ENCODE assay signal across 22 cellular contexts in the genomic region with DNA sequence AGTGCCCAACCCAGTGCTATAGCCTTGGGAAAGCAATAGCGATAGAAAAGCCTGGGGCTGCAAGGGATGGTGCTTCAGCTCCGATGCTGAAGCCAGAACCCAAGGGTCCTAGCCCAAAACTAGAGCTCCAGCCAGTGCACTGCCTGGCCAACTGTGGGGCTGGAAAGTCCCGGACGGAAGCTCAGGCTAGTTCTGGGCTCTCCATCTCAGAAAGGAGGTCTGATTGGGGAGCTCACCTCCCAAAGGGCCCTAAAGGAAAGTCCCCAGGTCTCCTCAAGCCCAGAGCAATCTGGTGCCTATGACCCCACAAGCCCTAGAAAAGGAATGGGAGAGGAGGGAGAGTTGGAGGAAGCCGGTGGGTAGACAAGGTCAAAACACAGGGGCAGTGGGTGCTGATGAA. TPM values are rescaled to one million over a fixed set of nuclear protein-coding genes. Genes with fewer than 3 reads are reported as not detected.
DNase-seq lines count a peak whose midpoint lies in the region; ATAC-seq, FAIRE-seq and TF ChIP-seq lines count a peak whose summit lies in the region.
"Had no signal": no experiment of that assay in that cellular context is flagged by ENCODE, and none has a peak within 500 bp of the region (broad histone marks: within the 10 kb centered on the region; RNA-seq: fewer than 3 reads in every experiment).

No MANE protein-coding gene starts in this region.

- no peaks in the 10 kb centered on the region for H3K36me3 ChIP-seq in SK-N-SH (replicated peaks in 1 of 2; ENCODE audit: control insufficient read depth in 1 of 2, insufficient read depth in 2 of 2, low read length in 1 of 2)
- H3K36me3 ChIP-seq in kidney (ENCODE audit: control insufficient read depth in 1 of 2, insufficient read depth in 2 of 2, low read length in 2 of 2) = no peaks in the 10 kb centered on the region
- H3K36me3 ChIP-seq: BLaER1 had no signal

- CTCF ChIA-PET in SK-N-SH (lab: Yijun Ruan, JAX) = interaction anchor here (0.7 to 21.7 kb wide), 12 partner anchors 10 to 296 kb away, joined by 3 to 1212 read pairs (median 4); a partner anchor contains a TSS

- no peak for TF ChIP-seq EP300 in SK-N-SH (IDR thresholded peaks at IDR 0.05; ENCODE audit: borderline replicate concordance in 1 of 2, low read depth in 1 of 2, low read length in 1 of 2)

- peaks cover 21% of the 10 kb centered on the region for H3F3A ChIP-seq in SK-N-SH (replicated peaks; ENCODE audit: insufficient read depth)

- intact Hi-C loops in kidney (cut with DNase I) = loop anchor here (10.0 kb wide), 1 partner anchor 52 kb away; no protein-coding TSS in a partner anchor

- TF ChIP-seq RAD21 in SK-N-SH (IDR thresholded peaks at IDR 0.05; ENCODE audit: low read length) = no peak

- peak; percentile 11 for DNase-seq in SK-N-SH
- DNase-seq in kidney = peak; percentile 22
- no peak for DNase-seq in stimulated activated CD4-positive, alpha-beta T cell treated with anti-CD3 and anti-CD28 coated beads, Interleukin-4, amount 100 ng/mL, for 24 hours
- DNase-seq in NCI-H226 = no peak
- DNase-seq in NCI-H446 (lab: John Stamatoyannopoulos, UW) = no peak
- DNase-seq: CD8-positive, alpha-beta T cell; DND-41; GOT3; KG1; NCI-H1436; NCI-H2029; NCI-H2171 treated with DMSO at 0.1 percent for 48 hours; NCI-H510A treated with DMSO at 0.1 percent for 48 hours; SHP77 had no signal

- peaks cover 30% of the 10 kb centered on the region for H3K79me2 ChIP-seq in SK-N-SH (ENCODE audit: insufficient read depth)

- TF ChIP-seq CTCF in SK-N-SH (IDR thresholded peaks at IDR 0.05) (no peak), kidney (IDR thresholded peaks at IDR 0.05; ENCODE audit: borderline replicate concordance, extremely low read depth, insufficient read depth) (no peak)

- H3K4me3 ChIP-seq in SK-N-SH (ENCODE audit: low read depth in 2 of 2, low read length in 1 of 2) = no peak overlapping the region
- H3K4me3 ChIP-seq in kidney (ENCODE audit: low read length in 2 of 2) = no peak overlapping the region
- H3K4me3 ChIP-seq: BLaER1 had no signal

- ATAC-seq in SK-N-SH treated with all-trans-retinoic acid at 6 μM for 48 hours (no peak), GM19463 (IDR thresholded peaks at IDR 0.05; ENCODE audit: unreplicated experiment) (peak; percentile 55), HG03045 (IDR thresholded peaks at IDR 0.05; ENCODE audit: unreplicated experiment) (no peak)
- ATAC-seq: CD8-positive, alpha-beta T cell; HepG2 had no signal

- no peak overlapping the region for H3K27ac ChIP-seq in SK-N-SH (ENCODE audit: low read depth in 2 of 2, low read length in 1 of 2)
- no peak overlapping the region for H3K27ac ChIP-seq in kidney (ENCODE audit: low read depth in 2 of 2, low read length in 2 of 2)
- H3K27ac ChIP-seq: 22Rv1, BLaER1 had no signal

- H4K20me1 ChIP-seq in SK-N-SH (ENCODE audit: insufficient read depth) = no peaks in the 10 kb centered on the region

- H3K9me3 ChIP-seq in SK-N-SH (no peaks in the 10 kb centered on the region), kidney (ENCODE audit: control insufficient read depth in 1 of 2, low read length in 2 of 2) (no peaks in the 10 kb centered on the region)
- H3K9me3 ChIP-seq: BLaER1 had no signal

- H3K9ac ChIP-seq in SK-N-SH (no peak overlapping the region), kidney (ENCODE audit: low read length in 2 of 2) (no peak overlapping the region)
- H3K9ac ChIP-seq: BLaER1 had no signal

- 100% methylated on average over 4 of the region's 5 CpGs for WGBS in SK-N-SH (ENCODE audit: low lambda C conversion rate)

- no peak for FAIRE-seq in kidney (lab: Jason Lieb, UNC)
- FAIRE-seq: G401.6, HepG2, RCC 7860 had no signal

- no peak overlapping the region for H3K4me2 ChIP-seq in SK-N-SH
- H3K4me2 ChIP-seq: BLaER1 had no signal

- H3K4me1 ChIP-seq in SK-N-SH (ENCODE audit: control insufficient read depth in 1 of 2, insufficient read depth in 2 of 2, low read depth in 1 of 2, low read length in 1 of 2) (peaks cover 32 to 34% of the 10 kb centered on the region in 2 experiments), kidney (ENCODE audit: control insufficient read depth in 1 of 2, insufficient read depth in 1 of 2, low read depth in 1 of 2, low read length in 2 of 2) (peaks cover 3 to 15% of the 10 kb centered on the region in 2 donors)

- H2AFZ ChIP-seq in SK-N-SH (ENCODE audit: low read depth) = no peak overlapping the region

- POLR2A ChIA-PET in SK-N-SH (lab: Yijun Ruan, JAX) = no interaction called here

- H3K27me3 ChIP-seq in SK-N-SH (ENCODE audit: insufficient read depth) = no peaks in the 10 kb centered on the region

- H3K9me2 ChIP-seq in SK-N-SH = no peaks in the 10 kb centered on the region

TF ChIP-seq in SK-N-SH, 30 proteins besides CTCF, POLR2A, EP300 and RAD21 (continues in another document):
- TF ChIP-seq RFX5 (IDR thresholded peaks at IDR 0.05; ENCODE audit: low read length) (no peak), FOXJ3 (CRISPR knock-in tag; IDR thresholded peaks at IDR 0.05) (no peak), EZH2phosphoT487 (IDR thresholded peaks at IDR 0.05; ENCODE audit: borderline replicate concordance, low read depth) (no peak), NFIC (IDR thresholded peaks at IDR 0.05; ENCODE audit: borderline replicate concordance) (no peak)
- TF ChIP-seq, protein P1, sequence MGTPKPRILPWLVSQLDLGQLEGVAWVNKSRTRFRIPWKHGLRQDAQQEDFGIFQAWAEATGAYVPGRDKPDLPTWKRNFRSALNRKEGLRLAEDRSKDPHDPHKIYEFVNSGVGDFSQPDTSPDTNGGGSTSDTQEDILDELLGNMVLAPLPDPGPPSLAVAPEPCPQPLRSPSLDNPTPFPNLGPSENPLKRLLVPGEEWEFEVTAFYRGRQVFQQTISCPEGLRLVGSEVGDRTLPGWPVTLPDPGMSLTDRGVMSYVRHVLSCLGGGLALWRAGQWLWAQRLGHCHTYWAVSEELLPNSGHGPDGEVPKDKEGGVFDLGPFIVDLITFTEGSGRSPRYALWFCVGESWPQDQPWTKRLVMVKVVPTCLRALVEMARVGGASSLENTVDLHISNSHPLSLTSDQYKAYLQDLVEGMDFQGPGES (IDR thresholded peaks at IDR 0.05; ENCODE audit: low read depth, low read length) = no peak
- TF ChIP-seq, protein P2, sequence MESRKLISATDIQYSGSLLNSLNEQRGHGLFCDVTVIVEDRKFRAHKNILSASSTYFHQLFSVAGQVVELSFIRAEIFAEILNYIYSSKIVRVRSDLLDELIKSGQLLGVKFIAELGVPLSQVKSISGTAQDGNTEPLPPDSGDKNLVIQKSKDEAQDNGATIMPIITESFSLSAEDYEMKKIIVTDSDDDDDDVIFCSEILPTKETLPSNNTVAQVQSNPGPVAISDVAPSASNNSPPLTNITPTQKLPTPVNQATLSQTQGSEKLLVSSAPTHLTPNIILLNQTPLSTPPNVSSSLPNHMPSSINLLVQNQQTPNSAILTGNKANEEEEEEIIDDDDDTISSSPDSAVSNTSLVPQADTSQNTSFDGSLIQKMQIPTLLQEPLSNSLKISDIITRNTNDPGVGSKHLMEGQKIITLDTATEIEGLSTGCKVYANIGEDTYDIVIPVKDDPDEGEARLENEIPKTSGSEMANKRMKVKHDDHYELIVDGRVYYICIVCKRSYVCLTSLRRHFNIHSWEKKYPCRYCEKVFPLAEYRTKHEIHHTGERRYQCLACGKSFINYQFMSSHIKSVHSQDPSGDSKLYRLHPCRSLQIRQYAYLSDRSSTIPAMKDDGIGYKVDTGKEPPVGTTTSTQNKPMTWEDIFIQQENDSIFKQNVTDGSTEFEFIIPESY (IDR thresholded peaks at IDR 0.05; ENCODE audit: borderline replicate concordance, low read depth) = no peak

TF ChIP-seq in SK-N-SH treated with all-trans-retinoic acid at 6 μM for 48 hours, 23 proteins besides CTCF, POLR2A, EP300 and RAD21 (continues in another document):
- TF ChIP-seq, protein P3, sequence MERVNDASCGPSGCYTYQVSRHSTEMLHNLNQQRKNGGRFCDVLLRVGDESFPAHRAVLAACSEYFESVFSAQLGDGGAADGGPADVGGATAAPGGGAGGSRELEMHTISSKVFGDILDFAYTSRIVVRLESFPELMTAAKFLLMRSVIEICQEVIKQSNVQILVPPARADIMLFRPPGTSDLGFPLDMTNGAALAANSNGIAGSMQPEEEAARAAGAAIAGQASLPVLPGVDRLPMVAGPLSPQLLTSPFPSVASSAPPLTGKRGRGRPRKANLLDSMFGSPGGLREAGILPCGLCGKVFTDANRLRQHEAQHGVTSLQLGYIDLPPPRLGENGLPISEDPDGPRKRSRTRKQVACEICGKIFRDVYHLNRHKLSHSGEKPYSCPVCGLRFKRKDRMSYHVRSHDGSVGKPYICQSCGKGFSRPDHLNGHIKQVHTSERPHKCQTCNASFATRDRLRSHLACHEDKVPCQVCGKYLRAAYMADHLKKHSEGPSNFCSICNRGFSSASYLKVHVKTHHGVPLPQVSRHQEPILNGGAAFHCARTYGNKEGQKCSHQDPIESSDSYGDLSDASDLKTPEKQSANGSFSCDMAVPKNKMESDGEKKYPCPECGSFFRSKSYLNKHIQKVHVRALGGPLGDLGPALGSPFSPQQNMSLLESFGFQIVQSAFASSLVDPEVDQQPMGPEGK (CRISPR knock-in tag; IDR thresholded peaks at IDR 0.05; ENCODE audit: borderline replicate concordance) = no peak
- TF ChIP-seq, protein P4, sequence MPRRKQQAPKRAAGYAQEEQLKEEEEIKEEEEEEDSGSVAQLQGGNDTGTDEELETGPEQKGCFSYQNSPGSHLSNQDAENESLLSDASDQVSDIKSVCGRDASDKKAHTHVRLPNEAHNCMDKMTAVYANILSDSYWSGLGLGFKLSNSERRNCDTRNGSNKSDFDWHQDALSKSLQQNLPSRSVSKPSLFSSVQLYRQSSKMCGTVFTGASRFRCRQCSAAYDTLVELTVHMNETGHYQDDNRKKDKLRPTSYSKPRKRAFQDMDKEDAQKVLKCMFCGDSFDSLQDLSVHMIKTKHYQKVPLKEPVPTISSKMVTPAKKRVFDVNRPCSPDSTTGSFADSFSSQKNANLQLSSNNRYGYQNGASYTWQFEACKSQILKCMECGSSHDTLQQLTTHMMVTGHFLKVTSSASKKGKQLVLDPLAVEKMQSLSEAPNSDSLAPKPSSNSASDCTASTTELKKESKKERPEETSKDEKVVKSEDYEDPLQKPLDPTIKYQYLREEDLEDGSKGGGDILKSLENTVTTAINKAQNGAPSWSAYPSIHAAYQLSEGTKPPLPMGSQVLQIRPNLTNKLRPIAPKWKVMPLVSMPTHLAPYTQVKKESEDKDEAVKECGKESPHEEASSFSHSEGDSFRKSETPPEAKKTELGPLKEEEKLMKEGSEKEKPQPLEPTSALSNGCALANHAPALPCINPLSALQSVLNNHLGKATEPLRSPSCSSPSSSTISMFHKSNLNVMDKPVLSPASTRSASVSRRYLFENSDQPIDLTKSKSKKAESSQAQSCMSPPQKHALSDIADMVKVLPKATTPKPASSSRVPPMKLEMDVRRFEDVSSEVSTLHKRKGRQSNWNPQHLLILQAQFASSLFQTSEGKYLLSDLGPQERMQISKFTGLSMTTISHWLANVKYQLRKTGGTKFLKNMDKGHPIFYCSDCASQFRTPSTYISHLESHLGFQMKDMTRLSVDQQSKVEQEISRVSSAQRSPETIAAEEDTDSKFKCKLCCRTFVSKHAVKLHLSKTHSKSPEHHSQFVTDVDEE (CRISPR knock-in tag; IDR thresholded peaks at IDR 0.05) = no peak

RNA-seq across cellular contexts. Expression of a gene that starts 2.0 kb away (rescaled TPM):
- 185 and 209 TPM in 2 replicates for polyA plus RNA-seq in SK-N-SH (2012; rRNA removed)
- polyA plus RNA-seq in SK-N-SH (2012; cell fraction: cytosol; rRNA removed) = 29.0 and 41.5 TPM in 2 replicates
- polyA plus RNA-seq in SK-N-SH (2012; cell fraction: nucleus; rRNA removed) = 1,427 and 1,497 TPM in 2 replicates
- 156 TPM for total RNA-seq in kidney
- polyA plus RNA-seq in kidney (ENCODE audit: insufficient read depth, low read depth, low replicate concordance) = 9.3 TPM
- total RNA-seq: CD8-positive, alpha-beta T cell had no signal

Comparison
In these comparisons a context has a peak if more than half of its experiments do, and no peak if none do; other contexts are left out.
1. DNase-seq: peak in SK-N-SH (single experiment) and kidney (single experiment); none in stimulated activated CD4-positive, alpha-beta T cell treated with anti-CD3 and anti-CD28 coated beads, Interleukin-4, amount 100 ng/mL, for 24 hours (single experiment), NCI-H226 (single experiment) and NCI-H446 (0 of 2).